8 cellular contexts compared by ENCODE assay signal in the genomic region with DNA sequence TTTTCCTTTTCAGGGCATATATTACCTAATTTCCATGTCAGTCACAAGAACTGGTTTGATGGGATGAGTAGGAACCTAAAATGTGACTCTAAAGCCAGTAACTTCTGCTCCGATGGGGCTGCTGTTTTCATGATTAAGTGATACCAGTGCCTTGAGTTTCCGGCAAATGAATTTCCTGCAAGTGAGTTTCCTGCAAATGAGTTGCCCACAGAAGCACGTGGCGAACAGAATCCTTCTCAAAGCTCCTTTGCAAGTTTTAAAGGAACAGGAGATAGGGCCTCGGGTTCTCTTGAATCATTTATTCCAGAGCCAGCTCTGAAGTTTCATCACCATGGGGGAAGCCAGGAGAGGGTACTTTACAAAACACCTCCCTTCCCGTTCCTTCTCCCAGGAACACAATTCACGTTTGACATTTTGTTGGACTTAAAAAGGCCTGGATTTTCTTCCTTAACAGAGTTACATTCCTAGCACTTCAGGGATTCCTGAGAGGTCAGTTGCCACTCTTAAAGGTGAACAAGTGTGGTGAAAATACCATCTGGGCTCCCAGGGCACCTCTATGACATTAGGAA. TPM values are rescaled to one million over a fixed set of nuclear protein-coding genes. Genes with fewer than 3 reads are reported as not detected.
A peak's percentile ranks its signal among the peaks of the same experiment; 100 is the strongest.
DNase-seq lines count a peak whose midpoint lies in the region; ATAC-seq and TF ChIP-seq lines count a peak whose summit lies in the region.

No MANE protein-coding gene starts in this region.

- DNase-seq in cardiac muscle cell (ENCODE audit: low read depth in 1 of 2, low spot score in 1 of 2) (peak; percentile 57 to 82), left ventricle myocardium superior (no peak), adipocyte (ENCODE audit: low read depth) (peak; percentile 50), thyroid gland (peak; percentile 46 to 51), middle frontal gyrus (ENCODE audit: extremely low spot score, low spot score) (no peak), tibial nerve (ENCODE audit: low spot score in 2 of 2) (no peak)
- DNase-seq in NK-92 treated with Interleukin-12 subunit alpha and Interleukin-12 subunit beta, amount 100 ng/mL, for 24 hours (lab: John Stamatoyannopoulos, UW) = no peak

- H3K27me3 ChIP-seq in cardiac muscle cell (no peaks in the 10 kb centered on the region), adipocyte (replicated peaks; ENCODE audit: control insufficient read depth, insufficient read depth, low read length) (no peaks in the 10 kb centered on the region), liver (ENCODE audit: control insufficient read depth in 4 of 4, insufficient read depth in 4 of 4, low read length in 3 of 4) (no peaks in the 10 kb centered on the region), thyroid gland (no peaks in the 10 kb centered on the region), tibial nerve (no peaks in the 10 kb centered on the region)

- H3K9ac ChIP-seq in adipocyte (ENCODE audit: low read length) (peak overlapping the region; percentile 13), liver (ENCODE audit: low read depth in 1 of 2, low read length in 2 of 2) (no peak overlapping the region)

- H3K4me1 ChIP-seq in cardiac muscle cell (ENCODE audit: low read depth) (peaks cover 25% of the 10 kb centered on the region), adipocyte (ENCODE audit: control insufficient read depth, insufficient read depth, low read length) (peaks cover 27% of the 10 kb centered on the region), liver (ENCODE audit: control insufficient read depth in 4 of 4, insufficient read depth in 4 of 4, low read length in 3 of 4) (peaks cover 15 to 41% (median 33%) of the 10 kb centered on the region in 4 donors), thyroid gland (peaks cover 50 to 59% of the 10 kb centered on the region in 2 donors), tibial nerve (peaks cover 6 to 42% (median 23%) of the 10 kb centered on the region in 4 donors)

- H3K4me3 ChIP-seq in cardiac muscle cell (no peak overlapping the region), adipocyte (ENCODE audit: low read length) (no peak overlapping the region), liver (ENCODE audit: low read depth in 1 of 3, low read length in 3 of 3) (no peak overlapping the region), thyroid gland (replicated peaks in 1 of 3) (no peak overlapping the region), tibial nerve (no peak overlapping the region)

- TF ChIP-seq POLR2A in thyroid gland (IDR thresholded peaks at IDR 0.05) (peak in 1 of 2 donors; percentile 25), tibial nerve (IDR thresholded peaks at IDR 0.05) (no peak)

- no peaks in the 10 kb centered on the region for H3K9me3 ChIP-seq in cardiac muscle cell (ENCODE audit: low read depth)
- H3K9me3 ChIP-seq in adipocyte (ENCODE audit: control insufficient read depth, low read length) = no peaks in the 10 kb centered on the region
- no peaks in the 10 kb centered on the region for H3K9me3 ChIP-seq in liver (ENCODE audit: control insufficient read depth in 4 of 4, low read length in 3 of 4)
- H3K9me3 ChIP-seq in thyroid gland = no peaks in the 10 kb centered on the region
- no peaks in the 10 kb centered on the region for H3K9me3 ChIP-seq in tibial nerve

- TF ChIP-seq EP300 in tibial nerve (IDR thresholded peaks at IDR 0.05) = peak in 1 of 2 donors; percentile 42

- intact Hi-C loops in left ventricle myocardium superior (cut with micrococcal nuclease) = no loop called here
- intact Hi-C loops in thyroid gland (cut with DNase I) = no loop called here

- no peak for TF ChIP-seq RAD21 in liver (IDR thresholded peaks at IDR 0.05)

- no peaks in the 10 kb centered on the region for H3K36me3 ChIP-seq in cardiac muscle cell
- no peaks in the 10 kb centered on the region for H3K36me3 ChIP-seq in adipocyte (ENCODE audit: control insufficient read depth, insufficient read depth, low read length, severe bottlenecking)
- no peaks in the 10 kb centered on the region for H3K36me3 ChIP-seq in liver (ENCODE audit: control insufficient read depth in 4 of 4, insufficient read depth in 3 of 4, low read depth in 1 of 4, low read length in 3 of 4)
- no peaks in the 10 kb centered on the region for H3K36me3 ChIP-seq in thyroid gland
- H3K36me3 ChIP-seq in tibial nerve = no peaks in the 10 kb centered on the region

- peak overlapping the region; percentile 99 for H3K27ac ChIP-seq in cardiac muscle cell
- H3K27ac ChIP-seq in liver (ENCODE audit: low read depth in 1 of 2, low read length in 2 of 2) = peak overlapping the region; percentile 55 to 92
- H3K27ac ChIP-seq in thyroid gland = peak overlapping the region; percentile 80 to 93 (median 93)
- peak overlapping the region in 2 of 4 donors; percentile 38 to 57 for H3K27ac ChIP-seq in tibial nerve

- WGBS in liver = 48% methylated on average over 7 of the region's 7 CpGs
- 7 to 17% methylated on average over 7 of the region's 7 CpGs for WGBS in thyroid gland, 2 donors
- WGBS in tibial nerve, 2 donors = 30 to 36% methylated on average over 7 of the region's 7 CpGs

- TF ChIP-seq CTCF in cardiac muscle cell (IDR thresholded peaks at IDR 0.05; ENCODE audit: low read depth, low read length) = no peak
- TF ChIP-seq CTCF in liver (IDR thresholded peaks at IDR 0.05; ENCODE audit: low read depth, low read length, missing input control) = no peak
- no peak for TF ChIP-seq CTCF in thyroid gland (IDR thresholded peaks at IDR 0.05)
- TF ChIP-seq CTCF in tibial nerve (IDR thresholded peaks at IDR 0.05) = no peak

- ATAC-seq in left ventricle myocardium superior = no peak

TF ChIP-seq in liver, 16 proteins besides CTCF, POLR2A, EP300 and RAD21 (continues in another document):
- no peak for TF ChIP-seq GABPA (IDR thresholded peaks at IDR 0.05 in 1 of 2, conservative IDR thresholded peaks at IDR 0.05 in 1 of 2)
- TF ChIP-seq NR2F2 (IDR thresholded peaks at IDR 0.05) = no peak
- no peak for TF ChIP-seq TAF1 (conservative IDR thresholded peaks at IDR 0.05)
- no peak for TF ChIP-seq HNF4G (IDR thresholded peaks at IDR 0.05)
- TF ChIP-seq FOXA1 (IDR thresholded peaks at IDR 0.05) = no peak
- TF ChIP-seq YY1 (IDR thresholded peaks at IDR 0.05) = no peak
- TF ChIP-seq, protein P1, sequence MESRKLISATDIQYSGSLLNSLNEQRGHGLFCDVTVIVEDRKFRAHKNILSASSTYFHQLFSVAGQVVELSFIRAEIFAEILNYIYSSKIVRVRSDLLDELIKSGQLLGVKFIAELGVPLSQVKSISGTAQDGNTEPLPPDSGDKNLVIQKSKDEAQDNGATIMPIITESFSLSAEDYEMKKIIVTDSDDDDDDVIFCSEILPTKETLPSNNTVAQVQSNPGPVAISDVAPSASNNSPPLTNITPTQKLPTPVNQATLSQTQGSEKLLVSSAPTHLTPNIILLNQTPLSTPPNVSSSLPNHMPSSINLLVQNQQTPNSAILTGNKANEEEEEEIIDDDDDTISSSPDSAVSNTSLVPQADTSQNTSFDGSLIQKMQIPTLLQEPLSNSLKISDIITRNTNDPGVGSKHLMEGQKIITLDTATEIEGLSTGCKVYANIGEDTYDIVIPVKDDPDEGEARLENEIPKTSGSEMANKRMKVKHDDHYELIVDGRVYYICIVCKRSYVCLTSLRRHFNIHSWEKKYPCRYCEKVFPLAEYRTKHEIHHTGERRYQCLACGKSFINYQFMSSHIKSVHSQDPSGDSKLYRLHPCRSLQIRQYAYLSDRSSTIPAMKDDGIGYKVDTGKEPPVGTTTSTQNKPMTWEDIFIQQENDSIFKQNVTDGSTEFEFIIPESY (IDR thresholded peaks at IDR 0.05) = no peak
- no peak for TF ChIP-seq EGR1 (IDR thresholded peaks at IDR 0.05; ENCODE audit: low read depth in 2 of 2)
- TF ChIP-seq, protein P2, sequence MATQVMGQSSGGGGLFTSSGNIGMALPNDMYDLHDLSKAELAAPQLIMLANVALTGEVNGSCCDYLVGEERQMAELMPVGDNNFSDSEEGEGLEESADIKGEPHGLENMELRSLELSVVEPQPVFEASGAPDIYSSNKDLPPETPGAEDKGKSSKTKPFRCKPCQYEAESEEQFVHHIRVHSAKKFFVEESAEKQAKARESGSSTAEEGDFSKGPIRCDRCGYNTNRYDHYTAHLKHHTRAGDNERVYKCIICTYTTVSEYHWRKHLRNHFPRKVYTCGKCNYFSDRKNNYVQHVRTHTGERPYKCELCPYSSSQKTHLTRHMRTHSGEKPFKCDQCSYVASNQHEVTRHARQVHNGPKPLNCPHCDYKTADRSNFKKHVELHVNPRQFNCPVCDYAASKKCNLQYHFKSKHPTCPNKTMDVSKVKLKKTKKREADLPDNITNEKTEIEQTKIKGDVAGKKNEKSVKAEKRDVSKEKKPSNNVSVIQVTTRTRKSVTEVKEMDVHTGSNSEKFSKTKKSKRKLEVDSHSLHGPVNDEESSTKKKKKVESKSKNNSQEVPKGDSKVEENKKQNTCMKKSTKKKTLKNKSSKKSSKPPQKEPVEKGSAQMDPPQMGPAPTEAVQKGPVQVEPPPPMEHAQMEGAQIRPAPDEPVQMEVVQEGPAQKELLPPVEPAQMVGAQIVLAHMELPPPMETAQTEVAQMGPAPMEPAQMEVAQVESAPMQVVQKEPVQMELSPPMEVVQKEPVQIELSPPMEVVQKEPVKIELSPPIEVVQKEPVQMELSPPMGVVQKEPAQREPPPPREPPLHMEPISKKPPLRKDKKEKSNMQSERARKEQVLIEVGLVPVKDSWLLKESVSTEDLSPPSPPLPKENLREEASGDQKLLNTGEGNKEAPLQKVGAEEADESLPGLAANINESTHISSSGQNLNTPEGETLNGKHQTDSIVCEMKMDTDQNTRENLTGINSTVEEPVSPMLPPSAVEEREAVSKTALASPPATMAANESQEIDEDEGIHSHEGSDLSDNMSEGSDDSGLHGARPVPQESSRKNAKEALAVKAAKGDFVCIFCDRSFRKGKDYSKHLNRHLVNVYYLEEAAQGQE (IDR thresholded peaks at IDR 0.05) = no peak
- no peak for TF ChIP-seq FOXA2 (IDR thresholded peaks at IDR 0.05)
- no peak for TF ChIP-seq RXRA (IDR thresholded peaks at IDR 0.05)
- TF ChIP-seq, protein P3, sequence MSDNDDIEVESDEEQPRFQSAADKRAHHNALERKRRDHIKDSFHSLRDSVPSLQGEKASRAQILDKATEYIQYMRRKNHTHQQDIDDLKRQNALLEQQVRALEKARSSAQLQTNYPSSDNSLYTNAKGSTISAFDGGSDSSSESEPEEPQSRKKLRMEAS (IDR thresholded peaks at IDR 0.05) = no peak

RNA-seq across cellular contexts. Expression of a gene that starts 2.2 kb away (rescaled TPM):
- total RNA-seq in cardiac muscle cell (15.3 and 21.7 TPM in 2 replicates), left ventricle myocardium superior (124 TPM), liver (10 to 100 TPM in 1 of 2 donors, 1 to 10 TPM in 1; 8.5 to 15.7 TPM), thyroid gland (10 to 100 TPM; 15.8 to 28.9 (median 22.8) TPM), tibial nerve (10 to 100 TPM; 21.6 to 23.6 (median 23.1) TPM)
- polyA plus RNA-seq in cardiac muscle cell (16.3 and 24.8 TPM in 2 replicates), liver (1 to 10 TPM; 5.6 to 8.2 TPM)

RNA-seq across cellular contexts. Expression of a gene that starts 28.6 kb away (rescaled TPM):
- 35.1 and 54.1 TPM in 2 replicates for total RNA-seq in cardiac muscle cell
- 49.1 and 70.3 TPM in 2 replicates for polyA plus RNA-seq in cardiac muscle cell
- total RNA-seq in left ventricle myocardium superior = 25.5 TPM
- total RNA-seq in liver = 10 to 100 TPM; 11.3 to 12.0 TPM
- polyA plus RNA-seq in liver = 10 to 100 TPM in 1 of 2 donors, 1 to 10 TPM in 1; 6.0 to 10.4 TPM
- 100 to 1,000 TPM in 3 of 4 donors, 10 to 100 TPM in 1; 98.8 to 204 (median 125) TPM for total RNA-seq in thyroid gland
- 10 to 100 TPM; 45.0 to 71.2 (median 64.5) TPM for total RNA-seq in tibial nerve

Comparison
In these comparisons a context has a peak if more than half of its experiments do, and no peak if none do; other contexts are left out.
1. DNase-seq: peak in cardiac muscle cell (2 of 2), adipocyte (single experiment) and thyroid gland (2 of 2); none in left ventricle myocardium superior (single experiment), middle frontal gyrus (single experiment), tibial nerve (0 of 2) and NK-92 treated with Interleukin-12 subunit alpha and Interleukin-12 subunit beta, amount 100 ng/mL, for 24 hours (single experiment).